In genomic region chr11:68750197-68750987, GRCh38 we compare ENCODE assay signal across 10 cellular contexts. TPM values are rescaled to one million over a fixed set of nuclear protein-coding genes. Genes with fewer than 3 reads are reported as not detected.
DNase-seq lines count a peak whose midpoint lies in the region; ATAC-seq and TF ChIP-seq lines count a peak whose summit lies in the region.
"Had no signal": no experiment of that assay in that cellular context is flagged by ENCODE, and none has a peak within 500 bp of the region (broad histone marks: within the 10 kb centered on the region; RNA-seq: fewer than 3 reads in every experiment).

No MANE protein-coding gene starts in this region.

- H3K36me3 Mint-ChIP-seq in neural crest cell (ENCODE audit: low read depth), result no peaks in the 10 kb centered on the region

- H3K4me3 ChIP-seq in RWPE2 (ENCODE audit: severe bottlenecking) (no peak overlapping the region), coronary artery (peak overlapping the region; percentile 71)

- no peak for DNase-seq in GM10248 (ENCODE audit: extremely low spot score)
- no peak for DNase-seq in RWPE2 (ENCODE audit: low spot score)
- DNase-seq in coronary artery (ENCODE audit: low spot score), result no peak
- peak; percentile 18 for DNase-seq in neural crest cell (ENCODE audit: low read depth, low spot score)
- no peak for DNase-seq in EL
- DNase-seq in DMS79 (lab: John Stamatoyannopoulos, UW), result no peak
- DNase-seq in foreskin melanocyte, result no peak
- no peak for DNase-seq in NCI-H187 (lab: John Stamatoyannopoulos, UW)
- DNase-seq: cerebellar nuclear complex had no signal

- H3K36me3 ChIP-seq in RWPE2 (ENCODE audit: low read depth), result peaks cover 12% of the 10 kb centered on the region; the same call in 1 of the 2 replicates

- H3K27ac Mint-ChIP-seq in neural crest cell (ENCODE audit: unreplicated experiment), result no peak overlapping the region

- POLR2A ChIA-PET in GM10248 (lab: Yijun Ruan, JAX), result no interaction called here

- CTCF ChIA-PET in GM10248 (lab: Yijun Ruan, JAX), result no interaction called here

- no peaks in the 10 kb centered on the region for H3K9me3 Mint-ChIP-seq in neural crest cell

- no peak for ATAC-seq in RWPE2 (ENCODE audit: low read depth)

- peak; percentile 4 for TF ChIP-seq CTCF in GM10248 (IDR thresholded peaks at IDR 0.05; ENCODE audit: control extremely low read depth, extremely low read depth, low read depth, missing control alignments)
- no peak for TF ChIP-seq CTCF in RWPE2 (IDR thresholded peaks at IDR 0.05; ENCODE audit: poor library complexity, severe bottlenecking)
- TF ChIP-seq CTCF in coronary artery (IDR thresholded peaks at IDR 0.05), result no peak
- no peak for TF ChIP-seq CTCF in neural crest cell (conservative IDR thresholded peaks at IDR 0.05)

- no peaks in the 10 kb centered on the region for H3K9me3 ChIP-seq in RWPE2 (ENCODE audit: severe bottlenecking)
- H3K9me3 ChIP-seq: SJSA1 had no signal

- H3K27ac ChIP-seq in RWPE2 (ENCODE audit: poor library complexity, severe bottlenecking) (peak overlapping the region; percentile 44), coronary artery (no peak overlapping the region)

- no peak overlapping the region for H3K4me3 Mint-ChIP-seq in neural crest cell

- peaks cover 12% of the 10 kb centered on the region for H3K27me3 Mint-ChIP-seq in neural crest cell (ENCODE audit: low read depth)

- H3K27me3 ChIP-seq in RWPE2 (ENCODE audit: insufficient read depth, poor library complexity, severe bottlenecking), result no peaks in the 10 kb centered on the region
- H3K27me3 ChIP-seq: SJSA1 had no signal

- H3K4me1 Mint-ChIP-seq in neural crest cell, result peaks cover 33% of the 10 kb centered on the region

- no peaks in the 10 kb centered on the region for H3K4me1 ChIP-seq in RWPE2 (ENCODE audit: insufficient read depth, poor library complexity, severe bottlenecking)

RNA-seq across cellular contexts. Expression of gene TESMIN, which starts 0.9 kb away (rescaled TPM):
- total RNA-seq in neural crest cell, result 4.2 and 6.8 TPM in 2 replicates
